Comparison of ENCODE assay signal across 13 cellular contexts in genomic region chr2:8146329-8147048, GRCh38.
DNase-seq lines count a peak whose midpoint lies in the region; ATAC-seq and TF ChIP-seq lines count a peak whose summit lies in the region.
"Had no signal": no experiment of that assay in that cellular context is flagged by ENCODE, and none has a peak within 500 bp of the region (broad histone marks: within the 10 kb centered on the region; RNA-seq: fewer than 3 reads in every experiment).

No MANE protein-coding gene starts in this region.

- peak overlapping the region in 8 of 11 experiments; percentile 2 to 42 (median 22); a peak in 9 of 22 replicates for H3K4me2 ChIP-seq in BLaER1 treated with 17β-estradiol and CSF1 and Interleukin-3, amounts not matched to agents 10 nM and 100 nM

- peaks cover 0 to 7% (median 0%) of the 10 kb centered on the region in 11 experiments; a peak in 1 of 22 replicates for H3K9me3 ChIP-seq in BLaER1 treated with 17β-estradiol and CSF1 and Interleukin-3, amounts not matched to agents 10 nM and 100 nM (replicated peaks in 1 of 11)
- no peaks in the 10 kb centered on the region for H3K9me3 ChIP-seq in body of pancreas
- H3K9me3 ChIP-seq in tibial nerve, result no peaks in the 10 kb centered on the region
- H3K9me3 ChIP-seq: Peyer's patch had no signal

- no peak for TF ChIP-seq POLR2A in body of pancreas (IDR thresholded peaks at IDR 0.05)
- TF ChIP-seq POLR2A in tibial nerve (IDR thresholded peaks at IDR 0.05), result no peak

- ATAC-seq in body of pancreas (peak; percentile 58), GM19328 (IDR thresholded peaks at IDR 0.05; ENCODE audit: unreplicated experiment) (no peak)

- TF ChIP-seq CTCF in body of pancreas (IDR thresholded peaks at IDR 0.05), result no peak
- no peak for TF ChIP-seq CTCF in tibial nerve (IDR thresholded peaks at IDR 0.05)

- 14 to 22% methylated on average over 6 of the region's 6 CpGs for WGBS in body of pancreas, 2 donors
- WGBS in tibial nerve, 2 donors, result 82 to 83% methylated on average over 6 of the region's 6 CpGs

- H4K20me1 ChIP-seq in BLaER1 treated with 17β-estradiol and CSF1 and Interleukin-3, amounts not matched to agents 10 nM and 100 nM, result no peaks in the 10 kb centered on the region

- intact Hi-C loops in body of pancreas (cut with DNase I), result no loop called here

- no peak overlapping the region for H3K9ac ChIP-seq in BLaER1 treated with 17β-estradiol and CSF1 and Interleukin-3, amounts not matched to agents 10 nM and 100 nM

- POLR2A ChIA-PET in HEK293T (lab: Yijun Ruan, JAX), result no interaction called here

- H3K27me3 ChIP-seq in BLaER1 treated with 17β-estradiol and CSF1 and Interleukin-3, amounts not matched to agents 10 nM and 100 nM, result no peaks in the 10 kb centered on the region
- no peaks in the 10 kb centered on the region for H3K27me3 ChIP-seq in body of pancreas
- H3K27me3 ChIP-seq in tibial nerve, result no peaks in the 10 kb centered on the region
- H3K27me3 ChIP-seq: Peyer's patch had no signal

- peaks cover 7 to 26% (median 8%) of the 10 kb centered on the region in 10 experiments; a peak in 16 of 20 replicates for H3K4me1 ChIP-seq in BLaER1 treated with 17β-estradiol and CSF1 and Interleukin-3, amounts not matched to agents 10 nM and 100 nM
- peaks cover 22% of the 10 kb centered on the region for H3K4me1 ChIP-seq in body of pancreas
- H3K4me1 ChIP-seq in tibial nerve, result no peaks in the 10 kb centered on the region

- no peak overlapping the region for H3K4me3 ChIP-seq in BLaER1 treated with 17β-estradiol and CSF1 and Interleukin-3, amounts not matched to agents 10 nM and 100 nM
- H3K4me3 ChIP-seq in body of pancreas (no peak overlapping the region), tibial nerve (no peak overlapping the region)
- H3K4me3 ChIP-seq: Peyer's patch had no signal

- TF ChIP-seq EP300 in tibial nerve (IDR thresholded peaks at IDR 0.05), result no peak

- DNase-seq in NCI-H1694 (lab: John Stamatoyannopoulos, UW), result peak; percentile 77
- DNase-seq in body of pancreas, result peak; percentile 42 to 73 (median 68)
- peak; percentile 50 for DNase-seq in mucosa of gallbladder (ENCODE audit: low spot score)
- DNase-seq in amygdala (lab: John Stamatoyannopoulos, UW), result no peak
- no peak for DNase-seq in HEK293T (ENCODE audit: extremely low spot score)
- DNase-seq in tibial nerve (ENCODE audit: low spot score in 2 of 2), result no peak
- DNase-seq: activated CD4-positive, alpha-beta T cell treated with anti-CD3 and anti-CD28 coated beads for 48 hours; activated T-cell treated with anti-CD3 and anti-CD28 coated beads, Interleukin-2, amount 50 U/mL, for 48 hours; amniotic stem cell; NCI-H1930 had no signal

- CTCF ChIA-PET in HEK293T (lab: Yijun Ruan, JAX), result no interaction called here

- H3K36me3 ChIP-seq in BLaER1 treated with 17β-estradiol and CSF1 and Interleukin-3, amounts not matched to agents 10 nM and 100 nM, result no peaks in the 10 kb centered on the region
- H3K36me3 ChIP-seq in body of pancreas (replicated peaks in 1 of 2; ENCODE audit: insufficient read depth in 1 of 2, low read depth in 2 of 2) (no peaks in the 10 kb centered on the region), tibial nerve (no peaks in the 10 kb centered on the region)
- H3K36me3 ChIP-seq: Peyer's patch had no signal

- no peak overlapping the region for H3K27ac ChIP-seq in BLaER1 treated with 17β-estradiol and CSF1 and Interleukin-3, amounts not matched to agents 10 nM and 100 nM
- H3K27ac ChIP-seq in body of pancreas, result peak overlapping the region in 3 of 4 donors; percentile 6 to 57 (median 49)
- no peak overlapping the region for H3K27ac ChIP-seq in tibial nerve

TF ChIP-seq in HEK293T, 16 proteins besides CTCF, POLR2A, EP300 and RAD21:
- TF ChIP-seq HDGF (IDR thresholded peaks at IDR 0.05; ENCODE audit: borderline replicate concordance), result no peak
- TF ChIP-seq ELF4 (IDR thresholded peaks at IDR 0.05), result no peak
- TF ChIP-seq PKNOX1 (IDR thresholded peaks at IDR 0.05), result no peak
- TF ChIP-seq BHLHE40 (IDR thresholded peaks at IDR 0.05; ENCODE audit: borderline replicate concordance), result no peak
- TF ChIP-seq FOXM1 (IDR thresholded peaks at IDR 0.05; ENCODE audit: borderline replicate concordance), result no peak
- TF ChIP-seq TARDBP (IDR thresholded peaks at IDR 0.05), result no peak
- TF ChIP-seq NFRKB (IDR thresholded peaks at IDR 0.05), result no peak
- no peak for TF ChIP-seq ZNF384 (IDR thresholded peaks at IDR 0.05)
- TF ChIP-seq SUZ12 (IDR thresholded peaks at IDR 0.05), result no peak

Comparison
In these comparisons a context has a peak if more than half of its experiments do, and no peak if none do; other contexts are left out.
1. H3K27ac ChIP-seq: peak in body of pancreas (3 of 4); none in BLaER1 treated with 17β-estradiol and CSF1 and Interleukin-3, amounts not matched to agents 10 nM and 100 nM (0 of 11) and tibial nerve (0 of 4).
2. DNase-seq: peak in NCI-H1694 (single experiment), body of pancreas (4 of 4) and mucosa of gallbladder (single experiment); none in amygdala (0 of 56), HEK293T (single experiment) and tibial nerve (0 of 2).